Comparison of ENCODE assay signal across 23 cellular contexts in the genomic region with DNA sequence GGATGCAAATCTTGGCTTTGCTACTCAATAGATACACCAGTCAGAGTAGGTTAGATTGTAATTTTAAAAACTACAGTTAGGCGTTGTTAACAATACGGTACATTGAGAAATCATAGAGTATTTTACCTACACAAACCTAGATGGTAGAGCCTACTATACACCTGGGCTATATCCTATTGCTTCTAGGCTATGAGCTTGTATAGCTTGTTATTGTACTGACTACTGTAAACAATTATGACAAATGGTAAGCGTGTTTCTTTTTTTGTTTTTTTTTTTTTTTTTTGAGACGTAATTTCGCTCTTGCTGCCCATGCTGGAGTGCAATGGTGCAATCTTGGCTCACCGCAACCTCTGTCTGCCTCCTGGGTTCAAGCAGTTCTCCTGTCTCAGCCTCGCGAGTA. TPM values are rescaled to one million over a fixed set of nuclear protein-coding genes. Genes with fewer than 3 reads are reported as not detected.
DNase-seq lines count a peak whose midpoint lies in the region; ATAC-seq, FAIRE-seq and TF ChIP-seq lines count a peak whose summit lies in the region.
"Had no signal": no experiment of that assay in that cellular context is flagged by ENCODE, and none has a peak within 500 bp of the region (broad histone marks: within the 10 kb centered on the region; RNA-seq: fewer than 3 reads in every experiment).

No MANE protein-coding gene starts in this region.

- no peaks in the 10 kb centered on the region for H3K27me3 Mint-ChIP-seq in activated naive CD8-positive, alpha-beta T cell
- no peaks in the 10 kb centered on the region for H3K27me3 Mint-ChIP-seq in activated naive CD8-positive, alpha-beta T cell treated with anti-CD3 and anti-CD28 coated beads for 36 hours
- H3K27me3 Mint-ChIP-seq in astrocyte (ENCODE audit: low read depth, unreplicated experiment) (no peaks in the 10 kb centered on the region), type B pancreatic cell (no peaks in the 10 kb centered on the region)
- no peaks in the 10 kb centered on the region for H3K27me3 Mint-ChIP-seq in naive thymus-derived CD8-positive, alpha-beta T cell
- H3K27me3 Mint-ChIP-seq: activated CD4-positive, alpha-beta memory T cell treated with anti-CD3 and anti-CD28 coated beads for 36 hours; activated T-cell treated with anti-CD3 and anti-CD28 coated beads, Interleukin-2, amount 50 U/mL, for 24 hours had no signal

- no peak for DNase-seq in activated naive CD8-positive, alpha-beta T cell treated with anti-CD3 and anti-CD28 coated beads for 36 hours
- DNase-seq in astrocyte (ENCODE audit: low read depth): no peak
- DNase-seq in naive thymus-derived CD8-positive, alpha-beta T cell: no peak
- DNase-seq in type B pancreatic cell (ENCODE audit: extremely low spot score, unreplicated experiment): no peak
- no peak for DNase-seq in Right ventricle myocardium superior
- DNase-seq in SK-N-DZ (ENCODE audit: low spot score): no peak
- DNase-seq: activated CD4-positive, alpha-beta memory T cell treated with anti-CD3 and anti-CD28 coated beads for 36 hours; activated T-cell treated with anti-CD3 and anti-CD28 coated beads, Interleukin-2, amount 50 U/mL, for 24 hours; body of pancreas; cortex of kidney; DMS79; hippocampal formation; NCI-H1048; NCI-H2081 treated with DMSO at 0.1 percent for 48 hours; NCI-H524; stimulated activated CD4-positive, alpha-beta T cell treated with anti-CD3 and anti-CD28 coated beads, Interleukin-2, amount 100 ng/mL, for 48 hours had no signal

- intact Hi-C loops in Right ventricle myocardium superior (cut with DNase I): loop anchor here (5.0 kb wide), 1 partner anchor 98 kb away; no protein-coding TSS in a partner anchor

- no peak for TF ChIP-seq CTCF in astrocyte (IDR thresholded peaks at IDR 0.05; ENCODE audit: insufficient read depth, low read depth, low read length)
- TF ChIP-seq CTCF in type B pancreatic cell (conservative IDR thresholded peaks at IDR 0.05): no peak

- H3K36me3 ChIP-seq in astrocyte (ENCODE audit: insufficient read depth, low read length): no peaks in the 10 kb centered on the region
- H3K36me3 ChIP-seq: vagina had no signal

- H4K20me1 ChIP-seq in astrocyte (ENCODE audit: insufficient read depth, low read length): peaks cover 75% of the 10 kb centered on the region

- H2AFZ ChIP-seq in astrocyte (ENCODE audit: low read depth, low read length): no peak overlapping the region

- no peak overlapping the region for H3K4me3 ChIP-seq in astrocyte (ENCODE audit: insufficient read depth, low read depth, low read length)
- H3K4me3 ChIP-seq: A549, body of pancreas, lung, vagina had no signal

- H3K4me3 Mint-ChIP-seq in activated naive CD8-positive, alpha-beta T cell: peak overlapping the region; percentile 93
- H3K4me3 Mint-ChIP-seq in activated naive CD8-positive, alpha-beta T cell treated with anti-CD3 and anti-CD28 coated beads for 36 hours: no peak overlapping the region
- H3K4me3 Mint-ChIP-seq in astrocyte (ENCODE audit: unreplicated experiment): peak overlapping the region; percentile 71
- H3K4me3 Mint-ChIP-seq in naive thymus-derived CD8-positive, alpha-beta T cell: peak overlapping the region in 9 of 10 donors; percentile 23 to 97 (median 39)
- H3K4me3 Mint-ChIP-seq in type B pancreatic cell: no peak overlapping the region
- H3K4me3 Mint-ChIP-seq: activated CD4-positive, alpha-beta memory T cell treated with anti-CD3 and anti-CD28 coated beads for 36 hours had no signal

- H3K4me1 Mint-ChIP-seq in activated naive CD8-positive, alpha-beta T cell (ENCODE audit: low read depth): peaks cover 69% of the 10 kb centered on the region
- H3K4me1 Mint-ChIP-seq in activated naive CD8-positive, alpha-beta T cell treated with anti-CD3 and anti-CD28 coated beads for 36 hours: peaks cover 64% of the 10 kb centered on the region
- H3K4me1 Mint-ChIP-seq in astrocyte (ENCODE audit: low read depth, unreplicated experiment) (peaks cover 29% of the 10 kb centered on the region), type B pancreatic cell (ENCODE audit: unreplicated experiment) (peaks cover 40% of the 10 kb centered on the region)
- H3K4me1 Mint-ChIP-seq in naive thymus-derived CD8-positive, alpha-beta T cell: peaks cover 42 to 76% (median 74%) of the 10 kb centered on the region in 4 donors

- H3K9me3 Mint-ChIP-seq in activated naive CD8-positive, alpha-beta T cell (ENCODE audit: low read depth): no peaks in the 10 kb centered on the region
- peaks cover under 1% of the 10 kb centered on the region for H3K9me3 Mint-ChIP-seq in activated naive CD8-positive, alpha-beta T cell treated with anti-CD3 and anti-CD28 coated beads for 36 hours
- no peaks in the 10 kb centered on the region for H3K9me3 Mint-ChIP-seq in astrocyte (ENCODE audit: unreplicated experiment)
- peaks cover 0 to 3% (median 0%) of the 10 kb centered on the region in 9 donors for H3K9me3 Mint-ChIP-seq in naive thymus-derived CD8-positive, alpha-beta T cell
- peaks cover 3% of the 10 kb centered on the region for H3K9me3 Mint-ChIP-seq in type B pancreatic cell
- H3K9me3 Mint-ChIP-seq: activated CD4-positive, alpha-beta memory T cell treated with anti-CD3 and anti-CD28 coated beads for 36 hours; activated T-cell treated with anti-CD3 and anti-CD28 coated beads, Interleukin-2, amount 50 U/mL, for 24 hours had no signal

- H3K36me3 Mint-ChIP-seq in activated naive CD8-positive, alpha-beta T cell: peaks cover 17% of the 10 kb centered on the region
- H3K36me3 Mint-ChIP-seq in activated naive CD8-positive, alpha-beta T cell treated with anti-CD3 and anti-CD28 coated beads for 36 hours: peaks cover 50% of the 10 kb centered on the region
- H3K36me3 Mint-ChIP-seq in astrocyte (ENCODE audit: low read depth, unreplicated experiment): no peaks in the 10 kb centered on the region
- peaks cover 3 to 9% (median 8%) of the 10 kb centered on the region in 3 donors for H3K36me3 Mint-ChIP-seq in naive thymus-derived CD8-positive, alpha-beta T cell
- H3K36me3 Mint-ChIP-seq in type B pancreatic cell: peaks cover 29% of the 10 kb centered on the region

- H3K9me3 ChIP-seq in astrocyte (ENCODE audit: insufficient read depth, low read depth, low read length): no peaks in the 10 kb centered on the region
- H3K9me3 ChIP-seq: A549, body of pancreas, vagina had no signal

- peaks cover 18% of the 10 kb centered on the region for H3K4me1 ChIP-seq in astrocyte (ENCODE audit: insufficient read depth, low read length)

- ATAC-seq in naive thymus-derived CD8-positive, alpha-beta T cell: no peak
- ATAC-seq in Right ventricle myocardium superior (ENCODE audit: poor library complexity) (no peak), HG03159 (IDR thresholded peaks at IDR 0.05; ENCODE audit: unreplicated experiment) (no peak)
- ATAC-seq: A549; activated naive CD4-positive, alpha-beta T cell treated with anti-CD3 and anti-CD28 coated beads, Interleukin-2, amount 50 U/mL, for 72 hours; body of pancreas had no signal

- peaks cover 81% of the 10 kb centered on the region for H3K79me2 ChIP-seq in astrocyte (ENCODE audit: insufficient read depth, low read length)

- no peak overlapping the region for H3K4me2 ChIP-seq in astrocyte (ENCODE audit: low read length)
- H3K4me2 ChIP-seq: A549 had no signal

- peak overlapping the region; percentile 77 for H3K27ac Mint-ChIP-seq in activated naive CD8-positive, alpha-beta T cell
- no peak overlapping the region for H3K27ac Mint-ChIP-seq in activated naive CD8-positive, alpha-beta T cell treated with anti-CD3 and anti-CD28 coated beads for 36 hours
- no peak overlapping the region for H3K27ac Mint-ChIP-seq in astrocyte (ENCODE audit: unreplicated experiment)
- peak overlapping the region in 6 of 10 donors; percentile 58 to 99 (median 78) for H3K27ac Mint-ChIP-seq in naive thymus-derived CD8-positive, alpha-beta T cell
- peak overlapping the region; percentile 2 for H3K27ac Mint-ChIP-seq in type B pancreatic cell
- H3K27ac Mint-ChIP-seq: activated CD4-positive, alpha-beta memory T cell treated with anti-CD3 and anti-CD28 coated beads for 36 hours; activated naive CD4-positive, alpha-beta T cell treated with anti-CD3 and anti-CD28 coated beads, Interleukin-2, amount 50 U/mL, for 72 hours had no signal

- no peak for FAIRE-seq in astrocyte (lab: Jason Lieb, UNC)
- FAIRE-seq: A549, keratinocyte had no signal

- no peaks in the 10 kb centered on the region for H3K27me3 ChIP-seq in astrocyte (ENCODE audit: insufficient read depth, low read length)
- H3K27me3 ChIP-seq: body of pancreas, vagina had no signal

- no peak overlapping the region for H3K9ac ChIP-seq in astrocyte (ENCODE audit: low read length)

- POLR2A ChIA-PET in naive thymus-derived CD8-positive, alpha-beta T cell (lab: Charles Lee): interaction anchor here (0.6 to 1.1 kb wide), 6 partner anchors 31 to 1645 kb away, joined by 3 to 7 read pairs (median 4); no protein-coding TSS in a partner anchor

- no peak overlapping the region for H3K27ac ChIP-seq in astrocyte (ENCODE audit: low read depth, low read length)
- H3K27ac ChIP-seq: A549, body of pancreas had no signal

RNA-seq across cellular contexts. Expression of gene SEPTIN7, which starts 3.7 kb away (rescaled TPM):
- total RNA-seq in activated naive CD8-positive, alpha-beta T cell treated with anti-CD3 and anti-CD28 coated beads for 36 hours: 100 to 1,000 TPM; 245 to 256 TPM
- 330 and 339 TPM in 2 replicates for total RNA-seq in astrocyte
- total RNA-seq in naive thymus-derived CD8-positive, alpha-beta T cell: 100 to 1,000 TPM; 244 TPM
- polyA plus RNA-seq in naive thymus-derived CD8-positive, alpha-beta T cell: 100 to 1,000 TPM; 488 to 693 (median 497) TPM
- 156 and 200 TPM in 2 replicates for total RNA-seq in type B pancreatic cell (ENCODE audit: low replicate concordance)
- 167 TPM for total RNA-seq in Right ventricle myocardium superior
- 371 and 383 TPM in 2 replicates for polyA plus RNA-seq in SK-N-DZ (2014; cell fraction: cytosol; rRNA removed)
- polyA plus RNA-seq in SK-N-DZ (2014; cell fraction: nucleus; rRNA removed): 148 and 191 TPM in 2 replicates

Comparison
In these comparisons a context has a peak if more than half of its experiments do, and no peak if none do; other contexts are left out.
1. H3K27ac Mint-ChIP-seq: peak in activated naive CD8-positive, alpha-beta T cell (single experiment), naive thymus-derived CD8-positive, alpha-beta T cell (6 of 10) and type B pancreatic cell (single experiment); none in activated naive CD8-positive, alpha-beta T cell treated with anti-CD3 and anti-CD28 coated beads for 36 hours (single experiment) and astrocyte (single experiment).
2. H3K4me3 Mint-ChIP-seq: peak in activated naive CD8-positive, alpha-beta T cell (single experiment), astrocyte (single experiment) and naive thymus-derived CD8-positive, alpha-beta T cell (9 of 10); none in activated naive CD8-positive, alpha-beta T cell treated with anti-CD3 and anti-CD28 coated beads for 36 hours (single experiment) and type B pancreatic cell (single experiment).